In the genomic region with DNA sequence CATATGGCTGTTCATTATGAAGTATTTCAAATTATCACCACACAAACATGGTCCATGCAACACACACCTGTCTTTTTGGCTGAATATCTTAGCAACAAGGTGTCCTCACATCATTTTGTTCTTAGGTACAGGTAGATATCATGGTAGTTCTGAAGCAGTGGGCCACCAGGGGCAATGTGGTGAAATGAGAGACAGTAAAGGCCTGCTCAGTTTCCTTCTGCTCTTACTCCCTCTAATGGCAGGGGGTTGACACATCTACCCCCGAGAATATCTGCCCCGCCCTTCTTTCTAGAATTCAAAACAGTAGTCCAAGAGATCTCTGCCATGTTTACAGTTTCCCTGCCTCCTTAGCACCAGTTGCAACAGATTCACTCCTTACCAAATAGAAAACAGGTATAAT, we compare ENCODE assay signal across 8 cellular contexts.
DNase-seq lines count a peak whose midpoint lies in the region; ATAC-seq, FAIRE-seq and TF ChIP-seq lines count a peak whose summit lies in the region.

No MANE protein-coding gene starts in this region.

- peak; percentile 89 for ATAC-seq in GM21447 (IDR thresholded peaks at IDR 0.05; ENCODE audit: unreplicated experiment)
- ATAC-seq in HG03521 (IDR thresholded peaks at IDR 0.05; ENCODE audit: unreplicated experiment): peak; percentile 91
- peak; percentile 84 to 86 for ATAC-seq in stimulated activated naive B cell treated with anti-CD40 and anti-IgM and Interleukin-4, amounts not matched to agents 10 μg/mL and 1 μg/mL and 100 μg/mL, for 72 hours (replicated peaks)

- peak overlapping the region; percentile 96 for H3K27ac Mint-ChIP-seq in stimulated activated naive B cell treated with anti-CD40 and anti-IgM and Interleukin-4, amounts not matched to agents 10 μg/mL and 1 μg/mL and 100 μg/mL, for 72 hours

- peak; percentile 42 for TF ChIP-seq CTCF in GM10248 (IDR thresholded peaks at IDR 0.05; ENCODE audit: control extremely low read depth, extremely low read depth, low read depth, missing control alignments)

- CTCF ChIA-PET in GM10248 (lab: Yijun Ruan, JAX): no interaction called here

- no peak for FAIRE-seq in H54 (lab: Jason Lieb, UNC)

- DNase-seq in GM10248 (ENCODE audit: extremely low spot score) (peak; percentile 44), NCI-H82 treated with DMSO at 0.1 percent for 48 hours (lab: John Stamatoyannopoulos, UW; ENCODE audit: unreplicated experiment) (peak; percentile 74), ecto neural progenitor cell (ENCODE audit: low spot score) (peak; percentile 54), H54 (ENCODE audit: insufficient read length, low spot score) (no peak), AG20443 (ENCODE audit: low spot score) (no peak)
- peak; percentile 63 for DNase-seq in stimulated activated naive B cell treated with anti-CD40 and anti-IgM and Interleukin-4, amounts not matched to agents 10 μg/mL and 1 μg/mL and 100 μg/mL, for 72 hours

- no peaks in the 10 kb centered on the region for H3K9me3 Mint-ChIP-seq in stimulated activated naive B cell treated with anti-CD40 and anti-IgM and Interleukin-4, amounts not matched to agents 10 μg/mL and 1 μg/mL and 100 μg/mL, for 72 hours

- POLR2A ChIA-PET in GM10248 (lab: Yijun Ruan, JAX): no interaction called here

- H3K36me3 Mint-ChIP-seq in stimulated activated naive B cell treated with anti-CD40 and anti-IgM and Interleukin-4, amounts not matched to agents 10 μg/mL and 1 μg/mL and 100 μg/mL, for 72 hours: peaks cover 0 to 4% of the 10 kb centered on the region in 2 donors

- TF ChIP-seq POLR2A in H54 (IDR thresholded peaks at IDR 0.05; ENCODE audit: low read depth, low read length): no peak

- peak overlapping the region in 1 of 2 donors; percentile 71 for H3K4me3 Mint-ChIP-seq in stimulated activated naive B cell treated with anti-CD40 and anti-IgM and Interleukin-4, amounts not matched to agents 10 μg/mL and 1 μg/mL and 100 μg/mL, for 72 hours

- H3K4me1 Mint-ChIP-seq in stimulated activated naive B cell treated with anti-CD40 and anti-IgM and Interleukin-4, amounts not matched to agents 10 μg/mL and 1 μg/mL and 100 μg/mL, for 72 hours: peaks cover 55 to 81% of the 10 kb centered on the region in 2 donors

- no peaks in the 10 kb centered on the region for H3K27me3 Mint-ChIP-seq in stimulated activated naive B cell treated with anti-CD40 and anti-IgM and Interleukin-4, amounts not matched to agents 10 μg/mL and 1 μg/mL and 100 μg/mL, for 72 hours

Comparison
In these comparisons a context has a peak if more than half of its experiments do, and no peak if none do; other contexts are left out.
1. DNase-seq: peak in GM10248 (single experiment), NCI-H82 treated with DMSO at 0.1 percent for 48 hours (single experiment), ecto neural progenitor cell (single experiment) and stimulated activated naive B cell treated with anti-CD40 and anti-IgM and Interleukin-4, amounts not matched to agents 10 μg/mL and 1 μg/mL and 100 μg/mL, for 72 hours (single experiment); none in H54 (single experiment) and AG20443 (single experiment).
2. Peak in every context shown above with its lines, with median percentiles within 50 percentile points of each other: ATAC-seq.